In the genomic region with DNA sequence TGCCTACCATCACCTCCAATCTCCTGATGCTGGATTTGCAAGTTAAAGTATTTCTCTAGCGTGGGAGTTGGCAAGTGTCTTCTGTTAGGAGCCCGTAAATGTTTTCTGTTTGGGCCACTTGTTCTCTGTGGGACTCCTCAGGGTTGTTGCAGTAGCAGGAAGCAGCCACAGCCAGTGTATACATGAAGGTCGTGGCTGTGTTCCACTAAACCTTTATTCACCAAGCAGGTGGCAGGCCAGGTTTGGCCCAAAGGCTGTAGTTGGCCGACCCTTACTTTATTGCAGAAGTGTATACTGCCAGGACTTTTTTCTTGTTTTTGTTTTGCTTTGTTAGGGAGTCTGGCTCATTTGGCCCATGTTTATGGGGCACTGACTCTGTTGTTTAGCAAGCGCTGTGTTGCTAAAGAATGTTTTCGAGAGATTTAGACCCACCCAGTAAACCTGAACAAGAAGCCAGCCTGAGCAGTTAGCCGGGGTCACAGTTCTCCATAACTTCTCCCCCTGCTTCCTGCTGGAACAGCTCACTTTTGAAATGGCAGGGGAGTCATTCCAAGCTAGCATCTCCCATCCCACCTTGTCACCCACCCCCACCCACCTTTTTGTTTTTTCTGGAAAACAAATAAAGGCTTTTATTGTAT, we compare ENCODE assay signal across 25 cellular contexts. TPM values are rescaled to one million over a fixed set of nuclear protein-coding genes. Genes with fewer than 3 reads are reported as not detected.
"Had no signal": no experiment of that assay in that cellular context is flagged by ENCODE, and none has a peak within 500 bp of the region (broad histone marks: within the 10 kb centered on the region; RNA-seq: fewer than 3 reads in every experiment).

No MANE protein-coding gene starts in this region.

- H3K27me3 ChIP-seq: ascending aorta, esophagus muscularis mucosa, suprapubic skin, tibial artery had no signal

- H3K27ac ChIP-seq: ascending aorta, esophagus muscularis mucosa, heart right ventricle, parathyroid adenoma, psoas muscle, spleen, suprapubic skin, tibial artery had no signal

- H2AFZ ChIP-seq: parathyroid adenoma had no signal

- H3K4me3 ChIP-seq: ascending aorta, esophagus muscularis mucosa, heart right ventricle, psoas muscle, spleen, suprapubic skin, tibial artery had no signal

- H3K9me3 ChIP-seq: ascending aorta, esophagus muscularis mucosa, heart right ventricle, psoas muscle, spleen, suprapubic skin, tibial artery had no signal

- H3K4me1 ChIP-seq: ascending aorta, esophagus muscularis mucosa, heart right ventricle, parathyroid adenoma, psoas muscle, spleen, suprapubic skin, tibial artery had no signal

- H3K9ac ChIP-seq: parathyroid adenoma had no signal

- H3K79me2 ChIP-seq: parathyroid adenoma had no signal

- DNase-seq: activated CD4-positive, alpha-beta memory T cell treated with anti-CD3 and anti-CD28 coated beads for 36 hours; activated CD4-positive, alpha-beta T cell treated with anti-CD3 and anti-CD28 coated beads, Interleukin-2, amount 10 ng/mL, durations not matched to agents 24 days and 14 days; activated CD8-positive, alpha-beta memory T cell treated with anti-CD3 and anti-CD28 coated beads, Interleukin-2, amount 50 U/mL, for 48 hours; activated gamma-delta T cell; activated naive CD4-positive, alpha-beta T cell treated with anti-CD3 and anti-CD28 coated beads, Interleukin-2, amount 10 ng/mL, durations not matched to agents 7 days and 5 days; activated naive CD8-positive, alpha-beta T cell treated with anti-CD3 and anti-CD28 coated beads, Interleukin-2, amount 10 ng/mL, durations not matched to agents 7 days and 5 days; activated T-cell treated with anti-CD3 and anti-CD28 coated beads, Interleukin-2, amount 50 U/mL, for 24 hours; caudate nucleus; foreskin melanocyte; heart right ventricle; islet precursor cell; mammary epithelial cell; naive B cell; nucleus accumbens; psoas muscle; right cardiac atrium; spleen; stimulated activated naive CD4-positive, alpha-beta T cell; tibial artery had no signal

- ATAC-seq: heart right ventricle, psoas muscle had no signal

- H3K36me3 ChIP-seq: ascending aorta, esophagus muscularis mucosa, heart right ventricle, spleen, suprapubic skin, tibial artery had no signal

RNA-seq across cellular contexts. Expression of a gene that starts 58.8 kb away (rescaled TPM):
- total RNA-seq: activated CD4-positive, alpha-beta memory T cell treated with anti-CD3 and anti-CD28 coated beads for 36 hours; activated CD4-positive, alpha-beta T cell treated with anti-CD3 and anti-CD28 coated beads, Interleukin-2, amount 10 ng/mL, durations not matched to agents 24 days and 14 days; activated CD8-positive, alpha-beta memory T cell treated with anti-CD3 and anti-CD28 coated beads for 36 hours; activated naive CD8-positive, alpha-beta T cell treated with anti-CD3 and anti-CD28 coated beads, Interleukin-2, amount 10 ng/mL, durations not matched to agents 7 days and 5 days; T-helper 1 cell treated with Interleukin-12 subunit alpha and Interleukin-12 subunit beta and Interleukin-4 antibody, amounts not matched to agents 30 ng/mL and 1 ng/mL, for 36 hours had no signal
